25 cellular contexts compared by ENCODE assay signal in the genomic region with DNA sequence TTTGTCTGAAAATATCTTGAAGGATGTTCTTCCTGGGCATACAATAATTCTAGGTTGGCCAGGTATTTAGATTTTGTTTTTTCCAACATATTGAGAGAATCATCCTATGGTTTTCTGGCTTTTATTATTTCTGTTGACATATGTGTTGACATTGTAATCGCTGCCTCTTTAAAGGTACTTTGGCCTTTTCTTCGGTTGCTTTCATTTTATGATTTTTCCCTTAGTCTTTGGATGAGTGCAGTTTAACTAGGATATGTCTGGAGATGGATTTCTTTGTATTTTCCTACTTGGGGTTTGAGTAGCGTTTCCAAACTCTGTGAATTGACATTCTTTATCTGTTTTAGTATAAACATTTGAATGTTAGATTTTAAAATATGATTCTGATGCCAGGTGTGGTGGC.
"Had no signal": no experiment of that assay in that cellular context is flagged by ENCODE, and none has a peak within 500 bp of the region (broad histone marks: within the 10 kb centered on the region; RNA-seq: fewer than 3 reads in every experiment).

No MANE protein-coding gene starts in this region.

- H3K27ac ChIP-seq: ascending aorta, breast epithelium, cardiac muscle cell, colonic mucosa, esophagus muscularis mucosa, gastroesophageal sphincter had no signal

- DNase-seq: activated CD4-positive, alpha-beta memory T cell treated with anti-CD3 and anti-CD28 coated beads for 36 hours; activated CD4-positive, alpha-beta T cell treated with anti-CD3 and anti-CD28 coated beads for 36 hours; activated CD4-positive, CD25-positive, alpha-beta regulatory T cell; activated CD4-positive, CD25-positive, alpha-beta regulatory T cell treated with anti-CD3 and anti-CD28 coated beads, Interleukin-2, amount 50 U/mL, for 72 hours; activated CD8-positive, alpha-beta memory T cell treated with anti-CD3 and anti-CD28 coated beads, Interleukin-2, amount 10 ng/mL, durations not matched to agents 7 days and 5 days; activated CD8-positive, alpha-beta memory T cell treated with anti-CD3 and anti-CD28 coated beads, Interleukin-2, amount 50 U/mL, for 4 hours; activated CD8-positive, alpha-beta T cell treated with anti-CD3 and anti-CD28 coated beads, Interleukin-2, amount 10 ng/mL, durations not matched to agents 7 days and 5 days; activated gamma-delta T cell; activated naive CD4-positive, alpha-beta T cell; activated naive CD4-positive, alpha-beta T cell treated with anti-CD3 and anti-CD28 coated beads, Interleukin-2, amount 10 ng/mL, durations not matched to agents 7 days and 5 days; activated naive CD8-positive, alpha-beta T cell treated with anti-CD3 and anti-CD28 coated beads, Interleukin-2, amount 10 ng/mL, durations not matched to agents 7 days and 5 days; activated T-cell treated with anti-CD3 and anti-CD28 coated beads, Interleukin-2, amount 50 U/mL, for 1 hour; activated T-cell treated with anti-CD3 and anti-CD28 coated beads, Interleukin-2, amount 50 U/mL, for 48 hours; central memory CD4-positive, alpha-beta T cell; cerebellar nuclear complex; effector CD8-positive, alpha-beta T cell; foreskin melanocyte; T-helper 2 cell had no signal

- H3K36me3 ChIP-seq: breast epithelium, cardiac muscle cell, colonic mucosa had no signal

- H3K27me3 ChIP-seq: ascending aorta, breast epithelium, cardiac muscle cell, colonic mucosa, esophagus muscularis mucosa, gastroesophageal sphincter had no signal

- H3K4me1 ChIP-seq: ascending aorta, breast epithelium, colonic mucosa, esophagus muscularis mucosa, gastroesophageal sphincter had no signal

- H3K4me3 ChIP-seq: ascending aorta, breast epithelium, cardiac muscle cell, colonic mucosa, esophagus muscularis mucosa, gastroesophageal sphincter had no signal

- H3K9me3 ChIP-seq: ascending aorta, breast epithelium, colonic mucosa, esophagus muscularis mucosa, gastroesophageal sphincter had no signal

- ATAC-seq: activated CD4-positive, alpha-beta T cell treated with anti-CD3 and anti-CD28 coated beads for 36 hours; activated CD8-positive, alpha-beta memory T cell treated with anti-CD3 and anti-CD28 coated beads, Interleukin-2, amount 10 ng/mL, durations not matched to agents 7 days and 5 days; activated CD8-positive, alpha-beta T cell treated with anti-CD3 and anti-CD28 coated beads, Interleukin-2, amount 10 ng/mL, durations not matched to agents 7 days and 5 days; activated naive CD4-positive, alpha-beta T cell treated with anti-CD3 and anti-CD28 coated beads, Interleukin-2, amount 50 U/mL, for 72 hours; gastroesophageal sphincter had no signal
